18 cellular contexts compared by ENCODE assay signal in genomic region chr10:72027498-72027897, GRCh38.
DNase-seq lines count a peak whose midpoint lies in the region; FAIRE-seq and TF ChIP-seq lines count a peak whose summit lies in the region.
"Had no signal": no experiment of that assay in that cellular context is flagged by ENCODE, and none has a peak within 500 bp of the region (broad histone marks: within the 10 kb centered on the region; RNA-seq: fewer than 3 reads in every experiment).

No MANE protein-coding gene starts in this region.

- no peak overlapping the region for H3K4me3 ChIP-seq in breast epithelium
- no peak overlapping the region for H3K4me3 ChIP-seq in uterus
- no peak overlapping the region for H3K4me3 ChIP-seq in lower leg skin (ENCODE audit: low read depth, poor library complexity, severe bottlenecking)
- H3K4me3 ChIP-seq: heart right ventricle, spleen had no signal

- no peak for TF ChIP-seq CTCF in MCF 10A (IDR thresholded peaks at IDR 0.05; ENCODE audit: unreplicated experiment)
- no peak for TF ChIP-seq CTCF in breast epithelium (IDR thresholded peaks at IDR 0.05)
- no peak for TF ChIP-seq CTCF in uterus (IDR thresholded peaks at IDR 0.05)
- TF ChIP-seq CTCF in lower leg skin (IDR thresholded peaks at IDR 0.05): no peak

- intact Hi-C loops in MCF 10A (cut with micrococcal nuclease) (no loop called here), breast epithelium (cut with DNase I; ENCODE audit: low total_unique reads) (no loop called here), uterus (cut with DNase I; ENCODE audit: low total_unique reads) (no loop called here), lower leg skin (cut with DNase I; ENCODE audit: low total_unique reads) (no loop called here)

- TF ChIP-seq POLR2A in breast epithelium (IDR thresholded peaks at IDR 0.05) (no peak), uterus (IDR thresholded peaks at IDR 0.05) (no peak), lower leg skin (IDR thresholded peaks at IDR 0.05) (no peak)

- H3K27ac ChIP-seq in breast epithelium: no peak overlapping the region
- H3K27ac ChIP-seq in uterus: peak overlapping the region; percentile 80 to 89
- H3K27ac ChIP-seq: heart right ventricle, spleen had no signal

- no TSS peak for BruUV-seq in MCF 10A (replicated peaks; lab: Mats Ljungman, UMichigan)

- no peak for FAIRE-seq in frontal cortex (lab: Jason Lieb, UNC)

- CTCF ChIA-PET in MCF 10A (lab: Yijun Ruan, JAX): no interaction called here

- POLR2A ChIA-PET in MCF 10A (lab: Yijun Ruan, JAX): interaction anchor here (1.6 kb wide), 1 partner anchor 16 kb away, joined by 4 read pairs; no protein-coding TSS in a partner anchor

- H3K9me3 Mint-ChIP-seq in MCF 10A (ENCODE audit: unreplicated experiment): no peaks in the 10 kb centered on the region
- H3K9me3 Mint-ChIP-seq: activated naive CD8-positive, alpha-beta T cell treated with anti-CD3 and anti-CD28 coated beads, Interleukin-2, amount 10 ng/mL, durations not matched to agents 7 days and 5 days; CD4-positive, alpha-beta T cell; T-cell had no signal

- H3K4me1 ChIP-seq in breast epithelium (no peaks in the 10 kb centered on the region), uterus (peaks cover 4 to 8% of the 10 kb centered on the region in 2 donors)

- WGBS in lower leg skin, 2 donors: 73 to 76% methylated on average over 6 of the region's 6 CpGs

- peaks cover 19% of the 10 kb centered on the region for H3K4me1 Mint-ChIP-seq in MCF 10A (ENCODE audit: insufficient read depth, unreplicated experiment)
- H3K4me1 Mint-ChIP-seq: activated naive CD8-positive, alpha-beta T cell treated with anti-CD3 and anti-CD28 coated beads, Interleukin-2, amount 10 ng/mL, durations not matched to agents 7 days and 5 days; T-cell had no signal

- H3K4me3 Mint-ChIP-seq in MCF 10A (ENCODE audit: unreplicated experiment): no peak overlapping the region
- H3K4me3 Mint-ChIP-seq: activated naive CD8-positive, alpha-beta T cell treated with anti-CD3 and anti-CD28 coated beads, Interleukin-2, amount 10 ng/mL, durations not matched to agents 7 days and 5 days; CD4-positive, alpha-beta T cell; T-cell had no signal

- H3K9me3 ChIP-seq in breast epithelium: no peaks in the 10 kb centered on the region
- no peaks in the 10 kb centered on the region for H3K9me3 ChIP-seq in uterus
- H3K9me3 ChIP-seq: heart right ventricle, spleen had no signal

- peak; percentile 23 for DNase-seq in MCF 10A (ENCODE audit: unreplicated experiment)
- no peak for DNase-seq in breast epithelium (ENCODE audit: low spot score in 2 of 2)
- peak; percentile 19 for DNase-seq in T1000 (lab: John Stamatoyannopoulos, UW)
- DNase-seq in kidney glomerular epithelial cell (lab: John Stamatoyannopoulos, UW): peak; percentile 36
- DNase-seq in uterus: peak; percentile 47 to 71
- no peak for DNase-seq in NCI-H1417 treated with DMSO at 0.1 percent for 48 hours (lab: John Stamatoyannopoulos, UW)
- DNase-seq in lower leg skin (ENCODE audit: low spot score in 2 of 2): no peak
- DNase-seq in frontal cortex (ENCODE audit: low spot score in 2 of 2): no peak
- DNase-seq: activated naive CD8-positive, alpha-beta T cell treated with anti-CD3 and anti-CD28 coated beads, Interleukin-2, amount 10 ng/mL, durations not matched to agents 7 days and 5 days; activated T-cell treated with anti-CD3 and anti-CD28 coated beads for 4 hours; CD4-positive, alpha-beta T cell; heart right ventricle; Kasumi-1; NCI-H1694 treated with DMSO at 0.1 percent for 48 hours; NCI-H748 treated with DMSO at 0.1 percent for 48 hours; posterior cingulate gyrus; spleen; T-cell had no signal

- peak overlapping the region; percentile 49 for H3K27ac Mint-ChIP-seq in MCF 10A (ENCODE audit: low read depth, unreplicated experiment)
- H3K27ac Mint-ChIP-seq: activated naive CD8-positive, alpha-beta T cell treated with anti-CD3 and anti-CD28 coated beads, Interleukin-2, amount 10 ng/mL, durations not matched to agents 7 days and 5 days; CD4-positive, alpha-beta T cell; T-cell had no signal

- no peaks in the 10 kb centered on the region for H3K27me3 Mint-ChIP-seq in MCF 10A (ENCODE audit: insufficient read depth, unreplicated experiment)

- peaks cover 4% of the 10 kb centered on the region for H3K36me3 Mint-ChIP-seq in MCF 10A (ENCODE audit: insufficient read depth, unreplicated experiment)
- H3K36me3 Mint-ChIP-seq: activated naive CD8-positive, alpha-beta T cell treated with anti-CD3 and anti-CD28 coated beads, Interleukin-2, amount 10 ng/mL, durations not matched to agents 7 days and 5 days; T-cell had no signal

- H3K27me3 ChIP-seq in breast epithelium (no peaks in the 10 kb centered on the region), uterus (no peaks in the 10 kb centered on the region)
- H3K27me3 ChIP-seq: heart right ventricle, spleen had no signal

- H3K36me3 ChIP-seq in breast epithelium (no peaks in the 10 kb centered on the region), uterus (no peaks in the 10 kb centered on the region)
- H3K36me3 ChIP-seq: heart right ventricle, spleen had no signal

Comparison
In these comparisons a context has a peak if more than half of its experiments do, and no peak if none do; other contexts are left out.
1. DNase-seq: peak in MCF 10A (single experiment), T1000 (single experiment), kidney glomerular epithelial cell (single experiment) and uterus (2 of 2); none in breast epithelium (0 of 2), NCI-H1417 treated with DMSO at 0.1 percent for 48 hours (single experiment), lower leg skin (0 of 2) and frontal cortex (0 of 2).
2. H3K27ac ChIP-seq: peak in uterus (2 of 2); none in breast epithelium (0 of 2).